13 cellular contexts compared by ENCODE assay signal in genomic region chr7:37728747-37729146, GRCh38. TPM values are rescaled to one million over a fixed set of nuclear protein-coding genes. Genes with fewer than 3 reads are reported as not detected.
DNase-seq lines count a peak whose midpoint lies in the region; ATAC-seq, FAIRE-seq and TF ChIP-seq lines count a peak whose summit lies in the region.
"Had no signal": no experiment of that assay in that cellular context is flagged by ENCODE, and none has a peak within 500 bp of the region (broad histone marks: within the 10 kb centered on the region; RNA-seq: fewer than 3 reads in every experiment).

No MANE protein-coding gene starts in this region.

- peaks cover 0 to 3% (median 0%) of the 10 kb centered on the region in 11 donors for H3K9me3 Mint-ChIP-seq in naive thymus-derived CD4-positive, alpha-beta T cell
- H3K9me3 Mint-ChIP-seq: activated T-cell treated with anti-CD3 and anti-CD28 coated beads, Interleukin-2, amount 50 U/mL, for 24 hours; brain had no signal

- intact Hi-C loops in naive thymus-derived CD4-positive, alpha-beta T cell (cut with micrococcal nuclease), result no loop called here

- H3K27ac Mint-ChIP-seq in naive thymus-derived CD4-positive, alpha-beta T cell, result no peak overlapping the region
- H3K27ac Mint-ChIP-seq: activated T-cell treated with anti-CD3 and anti-CD28 coated beads, Interleukin-2, amount 50 U/mL, for 24 hours; brain; CD4-positive, alpha-beta memory T cell had no signal

- no peak overlapping the region for H3K4me3 ChIP-seq in RWPE2 (ENCODE audit: severe bottlenecking)
- no peak overlapping the region for H3K4me3 ChIP-seq in naive thymus-derived CD4-positive, alpha-beta T cell (ENCODE audit: low read length)

- peaks cover 5 to 22% (median 13%) of the 10 kb centered on the region in 7 donors for H3K4me1 Mint-ChIP-seq in naive thymus-derived CD4-positive, alpha-beta T cell
- H3K4me1 Mint-ChIP-seq: brain had no signal

- DNase-seq in GM12891 (ENCODE audit: insufficient read length, low spot score) (no peak), RWPE2 (ENCODE audit: low spot score) (no peak), NCI-H1105 treated with DMSO at 0.1 percent for 48 hours (lab: John Stamatoyannopoulos, UW) (no peak), DMS 273 (lab: John Stamatoyannopoulos, UW; ENCODE audit: unreplicated experiment) (no peak), RCC 7860 (ENCODE audit: low spot score) (no peak), AG08395 (ENCODE audit: low spot score) (no peak)
- no peak for DNase-seq in naive thymus-derived CD4-positive, alpha-beta T cell
- DNase-seq: activated T-cell treated with anti-CD3 and anti-CD28 coated beads, Interleukin-2, amount 50 U/mL, for 24 hours; CD4-positive, alpha-beta memory T cell; NCI-H1436 treated with DMSO at 0.1 percent for 48 hours had no signal

- no peaks in the 10 kb centered on the region for H3K27me3 ChIP-seq in RWPE2 (ENCODE audit: insufficient read depth, poor library complexity, severe bottlenecking)
- no peaks in the 10 kb centered on the region for H3K27me3 ChIP-seq in naive thymus-derived CD4-positive, alpha-beta T cell (ENCODE audit: control insufficient read depth in 2 of 2, insufficient read depth in 2 of 2, low read length in 2 of 2)

- CTCF ChIA-PET in naive thymus-derived CD4-positive, alpha-beta T cell (lab: Charles Lee), result interaction anchor here (0.7 kb wide), 1 partner anchor 58 kb away, joined by 3 read pairs; no protein-coding TSS in a partner anchor

- no peaks in the 10 kb centered on the region for H3K36me3 ChIP-seq in RWPE2 (ENCODE audit: low read depth)
- H3K36me3 ChIP-seq in naive thymus-derived CD4-positive, alpha-beta T cell (ENCODE audit: control insufficient read depth in 2 of 3, insufficient read depth in 3 of 3, low read length in 3 of 3), result no peaks in the 10 kb centered on the region

- H3K27ac ChIP-seq in RWPE2 (ENCODE audit: poor library complexity, severe bottlenecking), result peak overlapping the region; percentile 84
- H3K27ac ChIP-seq in naive thymus-derived CD4-positive, alpha-beta T cell (ENCODE audit: low read depth, low read length), result no peak overlapping the region

- no peak for TF ChIP-seq POLR2A in GM12891 (IDR thresholded peaks at IDR 0.05; ENCODE audit: low read depth, low read length)

- no peaks in the 10 kb centered on the region for H3K9me3 ChIP-seq in RWPE2 (ENCODE audit: severe bottlenecking)
- H3K9me3 ChIP-seq in naive thymus-derived CD4-positive, alpha-beta T cell (ENCODE audit: control insufficient read depth in 2 of 3, low read length in 3 of 3), result no peaks in the 10 kb centered on the region

- no peak overlapping the region for H3K4me3 Mint-ChIP-seq in naive thymus-derived CD4-positive, alpha-beta T cell
- H3K4me3 Mint-ChIP-seq: activated T-cell treated with anti-CD3 and anti-CD28 coated beads, Interleukin-2, amount 50 U/mL, for 24 hours; brain; CD4-positive, alpha-beta memory T cell had no signal

- H3K36me3 Mint-ChIP-seq in naive thymus-derived CD4-positive, alpha-beta T cell, result peaks cover 0 to 4% (median 0%) of the 10 kb centered on the region in 5 donors
- H3K36me3 Mint-ChIP-seq: brain; CD4-positive, alpha-beta memory T cell had no signal

- peaks cover 5 to 11% (median 9%) of the 10 kb centered on the region in 5 donors for H3K27me3 Mint-ChIP-seq in naive thymus-derived CD4-positive, alpha-beta T cell
- H3K27me3 Mint-ChIP-seq: brain had no signal

- FAIRE-seq in GM12891 (lab: Jason Lieb, UNC) (peak; percentile 85), RCC 7860 (lab: Jason Lieb, UNC) (no peak)

- TF ChIP-seq CTCF in RWPE2 (IDR thresholded peaks at IDR 0.05; ENCODE audit: poor library complexity, severe bottlenecking), result no peak

- POLR2A ChIA-PET in naive thymus-derived CD4-positive, alpha-beta T cell (lab: Charles Lee), result no interaction called here

- ATAC-seq in HG02571 (IDR thresholded peaks at IDR 0.05; ENCODE audit: unreplicated experiment) (peak; percentile 64), RWPE2 (ENCODE audit: low read depth) (peak; percentile 89)
- peak; percentile 41 for ATAC-seq in naive thymus-derived CD4-positive, alpha-beta T cell

- peaks cover 30% of the 10 kb centered on the region for H3K4me1 ChIP-seq in RWPE2 (ENCODE audit: insufficient read depth, poor library complexity, severe bottlenecking)
- no peaks in the 10 kb centered on the region for H3K4me1 ChIP-seq in naive thymus-derived CD4-positive, alpha-beta T cell (ENCODE audit: control insufficient read depth in 2 of 2, insufficient read depth in 2 of 2, low read length in 2 of 2)

TF ChIP-seq in GM12891, 5 proteins besides CTCF, POLR2A, EP300 and RAD21:
- TF ChIP-seq SPI1 (IDR thresholded peaks at IDR 0.05; ENCODE audit: low read depth, low read length), result peak; percentile 93
- no peak for TF ChIP-seq POU2F2 (IDR thresholded peaks at IDR 0.05; ENCODE audit: low read depth, low read length)
- no peak for TF ChIP-seq TAF1 (IDR thresholded peaks at IDR 0.05; ENCODE audit: low read depth, low read length)
- no peak for TF ChIP-seq POLR2AphosphoS5 (IDR thresholded peaks at IDR 0.05; ENCODE audit: low read depth, low read length)
- no peak for TF ChIP-seq PAX5 (IDR thresholded peaks at IDR 0.05; ENCODE audit: insufficient read depth, low read length, severe bottlenecking)
TF ChIP-seq in GM12891: peak in this region for 1.

RNA-seq across cellular contexts. Expression of gene GPR141, which starts 45.2 kb away (rescaled TPM):
- polyA plus RNA-seq in GM12891 (2012; ENCODE audit: low read depth, missing spikeins), result 3.9 TPM
- total RNA-seq in naive thymus-derived CD4-positive, alpha-beta T cell, result 10 to 100 TPM in 1 of 5 experiments, 1 to 10 TPM in 1, under 1 TPM in 1, not detected in 2; 0.38 to 16.4 (median 1.1) TPM
- polyA plus RNA-seq in naive thymus-derived CD4-positive, alpha-beta T cell, result not detected
- total RNA-seq: CD4-positive, alpha-beta memory T cell; pulmonary artery endothelial cell had no signal
- polyA plus RNA-seq: CD4-positive, alpha-beta memory T cell had no signal
